25 cellular contexts compared by ENCODE assay signal in genomic region chr16:10402975-10403374, GRCh38. TPM values are rescaled to one million over a fixed set of nuclear protein-coding genes. Genes with fewer than 3 reads are reported as not detected.
DNase-seq lines count a peak whose midpoint lies in the region; ATAC-seq, FAIRE-seq and TF ChIP-seq lines count a peak whose summit lies in the region.
"Had no signal": no experiment of that assay in that cellular context is flagged by ENCODE, and none has a peak within 500 bp of the region (broad histone marks: within the 10 kb centered on the region; RNA-seq: fewer than 3 reads in every experiment).

No MANE protein-coding gene starts in this region.

- in situ Hi-C loops in HepG2 (cut with HindIII; ENCODE audit: extremely low pct_ligation_motif_present, low pct_unique_long_range_greater_than_20kb) = no loop called here
- in situ Hi-C loops in K562 (cut with MboI) = no loop called here

- DNase-seq in HepG2 (ENCODE audit: low spot score) (no peak), right lobe of liver (no peak), K562 (ENCODE audit: extremely low read depth in 1 of 4, low spot score in 3 of 4) (peak in 1 of 4 experiments; percentile 7), kidney tubule cell (ENCODE audit: low spot score) (peak; percentile 2), A172 (ENCODE audit: low spot score) (no peak), Karpas-422 (no peak), NCI-H1417 (lab: John Stamatoyannopoulos, UW) (no peak)
- DNase-seq: ACHN; AML-193; BE2C; CD4-positive, alpha-beta memory T cell; DMS 273 treated with DMSO at 0.1 percent for 48 hours; DMS79; EL; GDM1; GM23248; H7; HCEC 1CT had no signal

- peak overlapping the region; percentile 4 for H3K27ac ChIP-seq in HepG2 (ENCODE audit: extremely low read length, insufficient read depth, low read length)
- H3K27ac ChIP-seq in right lobe of liver = no peak overlapping the region
- no peak overlapping the region for H3K27ac ChIP-seq in K562 (ENCODE audit: extremely low read depth, low read depth, low read length)
- H3K27ac ChIP-seq in Karpas-422 (ENCODE audit: low read length) = no peak overlapping the region
- H3K27ac ChIP-seq: 22Rv1; A549; BLaER1 treated with 17β-estradiol and CSF1 and Interleukin-3, amounts not matched to agents 10 nM and 100 nM; GM23248 had no signal

- H3K4me1 ChIP-seq in HepG2 (ENCODE audit: insufficient read depth, low read length) (peaks cover 35% of the 10 kb centered on the region), right lobe of liver (peaks cover 0 to 8% (median 0%) of the 10 kb centered on the region in 4 donors), K562 (replicated peaks in 1 of 2; ENCODE audit: control insufficient read depth in 2 of 2, insufficient read depth in 2 of 2, low read length in 2 of 2) (peaks cover 6 to 12% of the 10 kb centered on the region in 2 experiments; a peak in 3 of 5 replicates), Karpas-422 (ENCODE audit: low read length) (no peaks in the 10 kb centered on the region)
- H3K4me1 ChIP-seq: A549; BE2C; BLaER1 treated with 17β-estradiol and CSF1 and Interleukin-3, amounts not matched to agents 10 nM and 100 nM had no signal

- FAIRE-seq in HepG2 (lab: Jason Lieb, UNC) (no peak), K562 (lab: Jason Lieb, UNC) (no peak)
- FAIRE-seq: A549, D721Med, GM12878, GM19239 had no signal

- TF ChIP-seq CTCF in HepG2 (CRISPR knock-in tag; IDR thresholded peaks at IDR 0.05) (no peak), right lobe of liver (IDR thresholded peaks at IDR 0.05) (no peak), K562 (IDR thresholded peaks at IDR 0.05 in 2 of 3, conservative IDR thresholded peaks at IDR 0.05 in 1 of 3; ENCODE audit: insufficient read depth in 2 of 3, low read depth in 1 of 3, low read length in 3 of 3) (no peak)

- no peak overlapping the region for H3K4me2 ChIP-seq in HepG2 (ENCODE audit: low read depth, low read length)
- no peak overlapping the region for H3K4me2 ChIP-seq in K562 (ENCODE audit: insufficient read depth, low read length)
- no peak overlapping the region for H3K4me2 ChIP-seq in Karpas-422 (ENCODE audit: low read depth, low read length, poor library complexity, severe bottlenecking)
- H3K4me2 ChIP-seq: A549; BLaER1 treated with 17β-estradiol and CSF1 and Interleukin-3, amounts not matched to agents 10 nM and 100 nM had no signal

- WGBS in HepG2 (ENCODE audit: low lambda C conversion rate) = 92% methylated on average over 1 of the region's 1 CpG
- 100% methylated on average over 1 of the region's 1 CpG for WGBS in right lobe of liver (ENCODE audit: insufficient coverage, low coverage, low lambda C conversion rate, missing lambda C conversion rate)
- WGBS in K562 (ENCODE audit: insufficient coverage, low coverage, missing lambda C conversion rate) = 78% methylated on average over 1 of the region's 1 CpG

- H3K27me3 ChIP-seq in HepG2 (ENCODE audit: control insufficient read depth in 1 of 2, insufficient read depth in 2 of 2, low read length in 2 of 2) = no peaks in the 10 kb centered on the region
- no peaks in the 10 kb centered on the region for H3K27me3 ChIP-seq in right lobe of liver
- no peaks in the 10 kb centered on the region for H3K27me3 ChIP-seq in K562 (ENCODE audit: control insufficient read depth in 2 of 2, insufficient read depth in 2 of 2, low read length in 2 of 2)
- no peaks in the 10 kb centered on the region for H3K27me3 ChIP-seq in Karpas-422 (ENCODE audit: low read length)
- H3K27me3 ChIP-seq: BE2C; BLaER1 treated with 17β-estradiol and CSF1 and Interleukin-3, amounts not matched to agents 10 nM and 100 nM had no signal

- CTCF ChIA-PET in HepG2 (lab: Yijun Ruan, JAX; ENCODE audit: low intra/inter-chr PET ratio, low total read pairs) (no interaction called here), K562 (lab: Yijun Ruan, JAX; ENCODE audit: low intra/inter-chr PET ratio) (no interaction called here)

- POLR2A ChIA-PET in HepG2 (lab: Yijun Ruan, JAX) = interaction anchor here (1.0 kb wide), 1 partner anchor 17 kb away, joined by 3 read pairs; the partner anchor contains the start of gene ATF7IP2
- POLR2A ChIA-PET in K562 (lab: Yijun Ruan, JAX) = no interaction called here

- ATAC-seq in HepG2 = no peak
- no peak for ATAC-seq in right lobe of liver
- peak; percentile 37; the same call in 1 of the 3 replicates for ATAC-seq in K562
- ATAC-seq in HG03280 (IDR thresholded peaks at IDR 0.05; ENCODE audit: unreplicated experiment) = no peak
- ATAC-seq: A549, GM12878 had no signal

- H3K79me2 ChIP-seq in HepG2 (ENCODE audit: insufficient read depth, low read length) (peaks cover 87% of the 10 kb centered on the region), K562 (ENCODE audit: control insufficient read depth, insufficient read depth, low read length) (peaks cover 86% of the 10 kb centered on the region), Karpas-422 (ENCODE audit: low read length) (peaks cover 61% of the 10 kb centered on the region)

- H3K4me3 ChIP-seq in HepG2 (replicated peaks in 1 of 3; ENCODE audit: insufficient read depth in 1 of 3, low read depth in 2 of 3, low read length in 3 of 3) (no peak overlapping the region), right lobe of liver (no peak overlapping the region), K562 (no peak overlapping the region), Karpas-422 (ENCODE audit: low read length) (no peak overlapping the region)
- H3K4me3 ChIP-seq: A549, GM12878, GM23248 had no signal

- peaks cover 9 to 24% of the 10 kb centered on the region in 2 experiments for H3K36me3 ChIP-seq in HepG2 (replicated peaks in 1 of 2; ENCODE audit: control insufficient read depth in 1 of 2, insufficient read depth in 2 of 2, low read length in 2 of 2)
- H3K36me3 ChIP-seq in right lobe of liver = no peaks in the 10 kb centered on the region
- H3K36me3 ChIP-seq in K562 (ENCODE audit: control insufficient read depth, insufficient read depth, low read length) = peaks cover 30% of the 10 kb centered on the region
- peaks cover 25% of the 10 kb centered on the region for H3K36me3 ChIP-seq in Karpas-422 (ENCODE audit: insufficient read depth, low read length)
- H3K36me3 ChIP-seq: BE2C had no signal

- H3K9me3 ChIP-seq in HepG2 (ENCODE audit: low read length) (peaks cover 19% of the 10 kb centered on the region), right lobe of liver (peaks cover 0 to 8% (median 0%) of the 10 kb centered on the region in 4 donors), K562 (replicated peaks; ENCODE audit: control insufficient read depth, insufficient read depth, low read depth, low read length) (peaks cover 15% of the 10 kb centered on the region), Karpas-422 (ENCODE audit: low read length) (peaks cover 6% of the 10 kb centered on the region)
- H3K9me3 ChIP-seq: A549, BE2C had no signal

- TF ChIP-seq EP300 in HepG2 (IDR thresholded peaks at IDR 0.05; ENCODE audit: low read depth in 2 of 2, low read length in 2 of 2) = no peak
- no peak for TF ChIP-seq EP300 in HepG2 (CRISPR knock-in tag; IDR thresholded peaks at IDR 0.05; ENCODE audit: borderline replicate concordance)
- no peak for TF ChIP-seq EP300 in K562 (IDR thresholded peaks at IDR 0.05; ENCODE audit: low read length)

- BruUV-seq in HepG2 (replicated peaks; lab: Mats Ljungman, UMichigan) (no TSS peak), K562 (replicated peaks; lab: Mats Ljungman, UMichigan) (no TSS peak)

- H3K9me2 ChIP-seq in Karpas-422 (replicated peaks; ENCODE audit: insufficient read depth, low read length) = no peaks in the 10 kb centered on the region

- intact Hi-C loops in HepG2 (cut with micrococcal nuclease; ENCODE audit: unreplicated experiment) (no loop called here), right lobe of liver (cut with DNase I) (no loop called here), K562 (cut with micrococcal nuclease) (no loop called here)

- H2AFZ ChIP-seq in HepG2 (ENCODE audit: low read length) = no peak overlapping the region
- H2AFZ ChIP-seq in K562 (ENCODE audit: low read depth, low read length) = no peak overlapping the region
- H2AFZ ChIP-seq in Karpas-422 (ENCODE audit: low read length) = no peak overlapping the region
- H2AFZ ChIP-seq: GM23248 had no signal

- H3K9ac ChIP-seq in HepG2 (ENCODE audit: insufficient read depth, low read depth, low read length) (no peak overlapping the region), K562 (ENCODE audit: insufficient read depth in 1 of 2, low read depth in 2 of 2, low read length in 2 of 2) (no peak overlapping the region), Karpas-422 (ENCODE audit: low read length) (no peak overlapping the region)
- H3K9ac ChIP-seq: BLaER1 treated with 17β-estradiol and CSF1 and Interleukin-3, amounts not matched to agents 10 nM and 100 nM; GM23248 had no signal

- H4K20me1 ChIP-seq in HepG2 (ENCODE audit: insufficient read depth, low read length) = no peaks in the 10 kb centered on the region
- no peaks in the 10 kb centered on the region for H4K20me1 ChIP-seq in K562 (replicated peaks; ENCODE audit: control insufficient read depth, insufficient read depth, low read length)
- H4K20me1 ChIP-seq in Karpas-422 (ENCODE audit: insufficient read depth, low read depth, low read length) = no peaks in the 10 kb centered on the region
- H4K20me1 ChIP-seq: BLaER1 treated with 17β-estradiol and CSF1 and Interleukin-3, amounts not matched to agents 10 nM and 100 nM had no signal

- no peak for TF ChIP-seq POLR2A in HepG2 (IDR thresholded peaks at IDR 0.05; ENCODE audit: insufficient read depth in 1 of 2, low read depth in 2 of 2, low read length in 2 of 2)
- no peak for TF ChIP-seq POLR2A in right lobe of liver (IDR thresholded peaks at IDR 0.05)
- no peak for TF ChIP-seq POLR2A in K562 (conservative IDR thresholded peaks at IDR 0.05)

- H3K9me1 ChIP-seq in K562 (ENCODE audit: control insufficient read depth, insufficient read depth, low read length) = no peaks in the 10 kb centered on the region

- TF ChIP-seq RAD21 in HepG2 (CRISPR knock-in tag; IDR thresholded peaks at IDR 0.05) = no peak
- TF ChIP-seq RAD21 in K562 (CRISPR knock-in tag; conservative IDR thresholded peaks at IDR 0.05 in 1 of 2, IDR thresholded peaks at IDR 0.05 in 1 of 2) = no peak

RNA-seq across cellular contexts. Expression of gene ATF7IP2, which starts 17.1 kb away (rescaled TPM):
- total RNA-seq in HepG2 (2016; rRNA removed; fragmentation: Illumina TruSeq; extraction: Trizol) (98.1 and 117 TPM in 2 replicates), right lobe of liver (10 to 100 TPM; 13.0 to 42.8 (median 24.0) TPM), K562 (2014; rRNA removed) (107 and 134 TPM in 2 replicates), K562 (2014; rRNA removed; fragmentation: Illumina TruSeq; extraction: Trizol) (196 and 231 TPM in 2 replicates), K562 (2015; rRNA removed; fragmentation: Illumina TruSeq; extraction: Trizol) (156 and 162 TPM in 2 replicates), K562 (2021) (131 and 138 TPM in 2 replicates)
- 101 and 109 TPM in 2 replicates for total RNA-seq in HepG2 (2016; cell fraction: cytosol; rRNA removed; fragmentation: Illumina TruSeq; extraction: Trizol; ENCODE audit: low read depth)
- total RNA-seq in HepG2 (2016; cell fraction: insoluble cytoplasmic fraction; rRNA removed; fragmentation: Illumina TruSeq; extraction: Trizol) = 106 and 115 TPM in 2 replicates
- 107 and 129 TPM in 2 replicates for total RNA-seq in HepG2 (2016; cell fraction: membrane; rRNA removed; fragmentation: Illumina TruSeq; extraction: Trizol)
- total RNA-seq in HepG2 (2016; cell fraction: nucleus; rRNA removed; fragmentation: Illumina TruSeq; extraction: Trizol) = 161 and 171 TPM in 2 replicates
- polyA plus RNA-seq in HepG2 (2011; rRNA removed) (128 and 217 TPM in 2 replicates), K562 (2011; rRNA removed) (152 and 185 TPM in 2 replicates), K562 (2014; fragmentation: Illumina TruSeq; extraction: Trizol) (214 and 273 TPM in 2 replicates), K562 (2014; fragmentation: Nextera tagmentation; extraction: Ambion mirVana) (100 to 1,000 TPM; 352 to 511 TPM), K562 (2014; rRNA removed) (449 and 515 TPM in 2 replicates)
- polyA plus RNA-seq in HepG2 (2011; cell fraction: cytosol; rRNA removed) = 62.4 and 72.6 TPM in 2 replicates
- 208 and 219 TPM in 2 replicates for polyA plus RNA-seq in HepG2 (2011; cell fraction: nucleus; rRNA removed)
- 35.1 and 53.6 TPM in 2 replicates for polyA plus RNA-seq in HepG2 (2012)
- 30.6 and 34.0 TPM in 2 replicates for polyA plus RNA-seq in HepG2 (2016; cell fraction: cytosol; fragmentation: Illumina TruSeq; extraction: Trizol; ENCODE audit: low read depth)
- polyA plus RNA-seq in HepG2 (2016; cell fraction: insoluble cytoplasmic fraction; fragmentation: Illumina TruSeq; extraction: Trizol; ENCODE audit: low read depth) = 100 and 111 TPM in 2 replicates
- 46.8 and 54.0 TPM in 2 replicates for polyA plus RNA-seq in HepG2 (2016; cell fraction: membrane; fragmentation: Illumina TruSeq; extraction: Trizol; ENCODE audit: low read depth)
- polyA plus RNA-seq in HepG2 (2016; cell fraction: nucleus; fragmentation: Illumina TruSeq; extraction: Trizol; ENCODE audit: insufficient read depth, low read depth) = 251 and 257 TPM in 2 replicates
- 0.33 and 64.9 TPM in 2 replicates for polyA minus RNA-seq in HepG2 (2011; rRNA and poly(A)+ RNA removed; ENCODE audit: low replicate concordance)
- polyA minus RNA-seq in HepG2 (2011; cell fraction: cytosol; rRNA and poly(A)+ RNA removed) = 15.6 and 16.1 TPM in 2 replicates
- polyA minus RNA-seq in HepG2 (2011; cell fraction: nucleus; rRNA and poly(A)+ RNA removed) = 264 and 280 TPM in 2 replicates
- total RNA-seq in K562 (2011; cell fraction: chromatin; rRNA removed; ENCODE audit: low replicate concordance) = 246 and 608 TPM in 2 replicates
- 106 and 143 TPM in 2 replicates for total RNA-seq in K562 (2011; cell fraction: nucleolus; rRNA removed)
- total RNA-seq in K562 (2011; cell fraction: nucleoplasm; rRNA removed) = 321 and 392 TPM in 2 replicates
- 52.5 and 114 TPM in 2 replicates for polyA plus RNA-seq in K562 (2011; cell fraction: cytosol; rRNA removed)
- polyA plus RNA-seq in K562 (2011; cell fraction: nucleus; rRNA removed) = 181 and 232 TPM in 2 replicates
- 165 and 294 TPM in 2 replicates for polyA plus RNA-seq in K562 (2012)
- 177 and 221 TPM in 2 replicates for polyA minus RNA-seq in K562 (2011; rRNA and poly(A)+ RNA removed)
- polyA minus RNA-seq in K562 (2011; cell fraction: cytosol; rRNA and poly(A)+ RNA removed) = 16.4 and 17.5 TPM in 2 replicates
- 56.8 and 112 TPM in 2 replicates for polyA minus RNA-seq in K562 (2011; cell fraction: nucleus; rRNA and poly(A)+ RNA removed)
- not detected in 2 replicates for total RNA-seq in A172 (2014; rRNA removed; shearing (Covaris generic))
- total RNA-seq in Karpas-422 (2014; rRNA removed; shearing (Covaris generic); ENCODE audit: low replicate concordance) = 31.0 and 57.3 TPM in 2 replicates

Comparison
In these comparisons a context has a peak if more than half of its experiments do, and no peak if none do; other contexts are left out.
1. RNA of gene ATF7IP2, which starts 17.1 kb away (total RNA-seq): 106 to 608 TPM in K562, 98.1 to 171 TPM in HepG2, 31.0 to 57.3 TPM in Karpas-422 and 13.0 to 42.8 TPM in right lobe of liver; not detected in A172; every median in the first group is over 10 times any median in the second.
2. Of the 241 proteins assayed by ChIP-seq in both HepG2 and K562: peak only in HepG2: HOMEZ; only in K562: none; in both: none; in neither: 240.